Comparison of ENCODE assay signal across 11 cellular contexts in the genomic region with DNA sequence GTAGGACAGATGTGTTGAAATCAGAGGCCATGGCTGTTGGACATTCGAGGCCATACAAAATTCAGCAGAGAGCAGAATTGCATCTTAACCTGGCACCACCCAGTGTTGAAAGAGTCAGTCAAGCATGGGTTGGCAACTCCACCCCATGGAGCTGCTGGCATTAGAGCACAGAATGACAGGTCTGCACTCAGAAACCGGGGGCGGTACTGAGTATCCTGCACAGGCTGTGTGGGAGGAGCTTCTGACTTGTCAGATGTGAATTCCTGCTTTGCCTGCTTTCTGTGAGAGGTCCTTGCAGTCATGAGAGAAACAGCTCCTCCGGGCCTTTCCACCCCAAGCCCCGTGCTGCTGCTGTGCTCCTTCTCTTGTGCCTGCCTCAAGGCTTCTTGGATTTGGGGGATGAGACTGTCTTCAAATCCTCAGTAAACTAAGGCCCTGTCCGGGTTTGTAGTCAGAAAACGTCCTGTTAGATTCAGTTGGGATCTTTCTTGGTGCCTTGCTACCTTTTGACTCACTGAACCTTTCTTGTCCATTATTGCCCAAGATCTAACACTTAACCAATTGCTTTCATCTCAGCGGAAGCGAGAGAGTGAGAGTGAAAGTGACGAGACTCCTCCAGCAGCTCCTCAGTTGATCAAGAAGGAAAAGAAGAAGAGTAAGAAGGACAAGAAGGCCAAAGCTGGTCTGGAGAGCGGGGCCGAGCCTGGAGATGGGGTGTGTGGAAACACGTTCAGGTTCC. TPM values are rescaled to one million over a fixed set of nuclear protein-coding genes. Genes with fewer than 3 reads are reported as not detected.
DNase-seq lines count a peak whose midpoint lies in the region; ATAC-seq, FAIRE-seq and TF ChIP-seq lines count a peak whose summit lies in the region.
"Had no signal": no experiment of that assay in that cellular context is flagged by ENCODE, and none has a peak within 500 bp of the region (broad histone marks: within the 10 kb centered on the region; RNA-seq: fewer than 3 reads in every experiment).

No MANE protein-coding gene starts in this region.

- H3K9me3 ChIP-seq in PC-3 (ENCODE audit: low read length): no peaks in the 10 kb centered on the region

- no peaks in the 10 kb centered on the region for H3K9me3 Mint-ChIP-seq in glutamatergic neuron (ENCODE audit: unreplicated experiment)
- H3K9me3 Mint-ChIP-seq: activated B cell treated with CpG ODN at 0.5 μM for 24 hours had no signal

- CTCF ChIA-PET in PC-3 (lab: Charles Lee): no interaction called here

- ATAC-seq in PC-3: peak; percentile 29; the same call in 1 of the 2 replicates
- ATAC-seq in omental fat pad (ENCODE audit: low FRiP score): peak; percentile 92

- POLR2A ChIA-PET in PC-3 (lab: Charles Lee; ENCODE audit: unreplicated experiment): no interaction called here

- peak; percentile 91 for FAIRE-seq in bronchial epithelial cell (lab: Jason Lieb, UNC)

- no peak overlapping the region for H3K27ac Mint-ChIP-seq in glutamatergic neuron (ENCODE audit: unreplicated experiment)
- H3K27ac Mint-ChIP-seq: activated B cell treated with CpG ODN at 0.5 μM for 24 hours had no signal

- no TSS peak for BruUV-seq in PC-3 (replicated peaks; lab: Mats Ljungman, UMichigan)

- H3K27me3 Mint-ChIP-seq in glutamatergic neuron (ENCODE audit: unreplicated experiment): peaks cover 3% of the 10 kb centered on the region
- H3K27me3 Mint-ChIP-seq: activated B cell treated with CpG ODN at 0.5 μM for 24 hours, naive B cell had no signal

- no peak for TF ChIP-seq CTCF in PC-3 (conservative IDR thresholded peaks at IDR 0.05; ENCODE audit: low read depth, low read length)
- TF ChIP-seq CTCF in bronchial epithelial cell (IDR thresholded peaks at IDR 0.05; ENCODE audit: insufficient read depth, low read length, severe bottlenecking): no peak
- TF ChIP-seq CTCF in omental fat pad (IDR thresholded peaks at IDR 0.05): no peak
- TF ChIP-seq CTCF in glutamatergic neuron (IDR thresholded peaks at IDR 0.05; ENCODE audit: partially characterized antibody, unreplicated experiment): no peak

- H4K20me1 ChIP-seq in PC-3 (ENCODE audit: low read length): 0 out of 2 replicates have a peak, but pooled peaks cover 5% of the 10 kb centered on the region

- H3K4me3 ChIP-seq in PC-3 (ENCODE audit: low read length): no peak overlapping the region
- no peak overlapping the region for H3K4me3 ChIP-seq in bronchial epithelial cell (ENCODE audit: low read depth, low read length)

- no peak overlapping the region for H3K4me2 ChIP-seq in PC-3 (ENCODE audit: low read length)

- H3K4me1 Mint-ChIP-seq in glutamatergic neuron (ENCODE audit: low read depth, unreplicated experiment): no peaks in the 10 kb centered on the region
- H3K4me1 Mint-ChIP-seq: activated B cell treated with CpG ODN at 0.5 μM for 24 hours, naive B cell had no signal

- intact Hi-C loops in PC-3 (cut with micrococcal nuclease): no loop called here

- H3K36me3 Mint-ChIP-seq in glutamatergic neuron (ENCODE audit: unreplicated experiment): peaks cover 3% of the 10 kb centered on the region

- peak; percentile 35 for DNase-seq in GDM1 (lab: John Stamatoyannopoulos, UW)
- DNase-seq in PC-3: peak; percentile 13
- peak; percentile 50 for DNase-seq in bronchial epithelial cell (ENCODE audit: low read depth)
- DNase-seq in omental fat pad (ENCODE audit: low spot score): no peak
- no peak for DNase-seq in glutamatergic neuron
- DNase-seq in NCI-H345 (lab: John Stamatoyannopoulos, UW): no peak
- no peak for DNase-seq in cortex of kidney (lab: John Stamatoyannopoulos, UW)
- no peak for DNase-seq in AML-193 (lab: John Stamatoyannopoulos, UW)
- DNase-seq: activated B cell treated with CpG ODN at 0.5 μM for 24 hours; effector memory CD4-positive, alpha-beta T cell; naive B cell had no signal

- H3F3A ChIP-seq in PC-3 (ENCODE audit: low read length, unreplicated experiment): no peaks in the 10 kb centered on the region

- H3K79me2 ChIP-seq in PC-3 (ENCODE audit: low read length): no peaks in the 10 kb centered on the region

- H2AFZ ChIP-seq in PC-3 (ENCODE audit: low read length): no peak overlapping the region

- no peak overlapping the region for H3K4me3 Mint-ChIP-seq in glutamatergic neuron (ENCODE audit: unreplicated experiment)
- H3K4me3 Mint-ChIP-seq: activated B cell treated with CpG ODN at 0.5 μM for 24 hours, naive B cell had no signal

- no peak overlapping the region for H3K27ac ChIP-seq in PC-3 (ENCODE audit: low read length)

- H3K9ac ChIP-seq in PC-3 (ENCODE audit: low read length): no peak overlapping the region

- H3K27me3 ChIP-seq in PC-3 (ENCODE audit: low read length) (no peaks in the 10 kb centered on the region), bronchial epithelial cell (ENCODE audit: control insufficient read depth, insufficient read depth, low read length) (no peaks in the 10 kb centered on the region)

- H3K4me1 ChIP-seq in PC-3 (ENCODE audit: insufficient read depth, low read length): no peaks in the 10 kb centered on the region

- H3K9me2 ChIP-seq in PC-3 (replicated peaks; ENCODE audit: low read length): no peaks in the 10 kb centered on the region

- H3K36me3 ChIP-seq in PC-3 (ENCODE audit: low read depth, low read length): peaks cover 59% of the 10 kb centered on the region
- peaks cover 18% of the 10 kb centered on the region for H3K36me3 ChIP-seq in bronchial epithelial cell (ENCODE audit: control insufficient read depth, insufficient read depth, low read length)

RNA-seq across cellular contexts. Expression of a gene that starts 13.1 kb away (rescaled TPM):
- 89.2 and 115 TPM in 2 replicates for total RNA-seq in PC-3 (2014; rRNA removed)
- 62.1 and 91.1 TPM in 2 replicates for total RNA-seq in bronchial epithelial cell
- 100 to 1,000 TPM in 1 of 4 donors, 10 to 100 TPM in 3; 29.8 to 125 (median 35.9) TPM for total RNA-seq in omental fat pad
- 46.8 TPM for total RNA-seq in glutamatergic neuron (ENCODE audit: unreplicated experiment)

RNA-seq across cellular contexts. Expression of a gene that starts 24.9 kb away (rescaled TPM):
- 3.1 TPM in 1 of 2 replicates, not detected in the other for total RNA-seq in PC-3 (2014; rRNA removed)
- under 0.01 and 0.13 TPM in 2 replicates for total RNA-seq in bronchial epithelial cell
- 10 to 100 TPM in 3 of 4 donors, 1 to 10 TPM in 1; 4.7 to 22.5 (median 14.8) TPM for total RNA-seq in omental fat pad
- 9.6 TPM for total RNA-seq in glutamatergic neuron (ENCODE audit: unreplicated experiment)

RNA-seq across cellular contexts. Expression of a gene that starts 29.5 kb away (rescaled TPM):
- total RNA-seq in PC-3 (2014; rRNA removed) (18.3 and 18.8 TPM in 2 replicates), bronchial epithelial cell (1.1 and 2.2 TPM in 2 replicates), omental fat pad (100 to 1,000 TPM in 1 of 4 donors, 10 to 100 TPM in 3; 41.8 to 162 (median 45.5) TPM), glutamatergic neuron (ENCODE audit: unreplicated experiment) (12.7 TPM)

RNA-seq across cellular contexts. Expression of a gene that starts 58.7 kb away (rescaled TPM):
- total RNA-seq in PC-3 (2014; rRNA removed): not detected in 2 replicates
- not detected in 2 replicates for total RNA-seq in bronchial epithelial cell
- 1 to 10 TPM in 1 of 4 donors, not detected in 3; 7.3 TPM for total RNA-seq in omental fat pad
- not detected for total RNA-seq in glutamatergic neuron (ENCODE audit: unreplicated experiment)
- total RNA-seq: activated B cell treated with CpG ODN at 0.5 μM for 24 hours had no signal

Comparison
In these comparisons a context has a peak if more than half of its experiments do, and no peak if none do; other contexts are left out.
1. DNase-seq: peak in GDM1 (single experiment), PC-3 (single experiment) and bronchial epithelial cell (single experiment); none in omental fat pad (single experiment), glutamatergic neuron (single experiment), NCI-H345 (single experiment), cortex of kidney (single experiment) and AML-193 (0 of 2).